20 cellular contexts compared by ENCODE assay signal in the genomic region with DNA sequence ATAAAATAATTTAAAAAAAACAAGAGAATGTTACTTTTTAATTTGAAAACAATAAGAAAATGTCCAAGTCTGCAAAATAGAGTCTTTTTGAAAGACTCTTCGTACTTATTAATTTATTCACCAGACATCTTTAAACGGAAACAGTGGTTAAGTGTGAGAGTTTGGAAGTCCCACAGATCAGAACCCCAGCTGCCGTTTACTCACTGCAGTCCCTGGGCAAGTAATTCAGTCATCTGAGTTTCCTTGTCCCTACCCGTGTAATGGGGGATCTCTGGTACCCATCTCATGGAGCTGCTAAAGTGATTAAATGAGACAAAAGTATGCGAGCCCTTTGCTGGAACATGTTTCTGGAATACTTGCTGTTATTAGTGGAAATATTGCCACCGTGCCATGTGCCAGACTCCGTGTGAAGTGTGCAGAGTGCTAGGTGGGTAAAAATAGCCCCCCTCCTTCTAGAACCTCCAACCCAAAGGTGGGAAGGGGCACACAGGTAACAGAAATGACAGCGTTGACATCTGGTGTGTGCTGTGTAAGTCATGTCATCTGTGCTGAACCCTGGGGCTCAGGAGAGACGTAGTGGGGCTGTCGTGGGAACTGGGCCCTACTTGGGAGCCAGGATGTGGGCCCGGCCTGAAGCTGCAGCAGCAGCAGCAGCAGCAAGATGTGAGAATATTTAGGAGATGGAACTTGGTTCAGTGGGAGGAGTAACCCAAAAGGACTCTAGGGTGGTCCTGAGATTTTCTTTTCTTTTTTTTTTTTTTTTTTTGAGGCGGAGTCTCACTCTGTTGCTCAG.
DNase-seq lines count a peak whose midpoint lies in the region; ATAC-seq and TF ChIP-seq lines count a peak whose summit lies in the region.
"Had no signal": no experiment of that assay in that cellular context is flagged by ENCODE, and none has a peak within 500 bp of the region (broad histone marks: within the 10 kb centered on the region; RNA-seq: fewer than 3 reads in every experiment).

No MANE protein-coding gene starts in this region.

- peaks cover 19% of the 10 kb centered on the region for H4K20me1 ChIP-seq in Loucy (ENCODE audit: insufficient read depth, low read length, poor library complexity, severe bottlenecking)

- H3K36me3 ChIP-seq in Loucy (ENCODE audit: insufficient read depth, low read length): peaks cover 8% of the 10 kb centered on the region; the same call in 1 of the 2 replicates
- H3K36me3 ChIP-seq in heart left ventricle: no peaks in the 10 kb centered on the region
- H3K36me3 ChIP-seq: colonic mucosa, Peyer's patch had no signal

- H3K27me3 ChIP-seq in Loucy (ENCODE audit: insufficient read depth, low read length, poor library complexity, severe bottlenecking) (no peaks in the 10 kb centered on the region), heart left ventricle (no peaks in the 10 kb centered on the region)
- H3K27me3 ChIP-seq: colonic mucosa, Peyer's patch had no signal

- no peaks in the 10 kb centered on the region for H3K9me2 ChIP-seq in Loucy (replicated peaks; ENCODE audit: low read depth, low read length)

- no peak overlapping the region for H3K9ac ChIP-seq in Loucy (ENCODE audit: low read depth, low read length, poor library complexity, severe bottlenecking)

- intact Hi-C loops in activated CD8-positive, alpha-beta T cell treated with anti-CD3 and anti-CD28 coated beads for 36 hours (cut with micrococcal nuclease): no loop called here
- intact Hi-C loops in heart left ventricle (cut with DNase I): loop anchor here in 1 of 10 donors (10.0 kb wide), 1 partner anchor 67 kb away; no protein-coding TSS in a partner anchor

- H3K36me3 Mint-ChIP-seq in activated CD8-positive, alpha-beta T cell treated with anti-CD3 and anti-CD28 coated beads for 36 hours (ENCODE audit: low read depth): peaks cover 4% of the 10 kb centered on the region
- H3K36me3 Mint-ChIP-seq in activated CD8-positive, alpha-beta T cell treated with anti-CD3 and anti-CD28 coated beads, Interleukin-2, amount 10 ng/mL, durations not matched to agents 7 days and 5 days (ENCODE audit: low read depth): no peaks in the 10 kb centered on the region
- peaks cover 2% of the 10 kb centered on the region for H3K36me3 Mint-ChIP-seq in stimulated activated effector memory CD8-positive, alpha-beta T cell treated with anti-CD3 and anti-CD28 coated beads, Interleukin-12 subunit alpha, Interleukin-12 subunit beta, amount 100 ng/mL, for 72 hours
- H3K36me3 Mint-ChIP-seq: naive B cell had no signal

- H3K27me3 Mint-ChIP-seq in activated CD8-positive, alpha-beta T cell treated with anti-CD3 and anti-CD28 coated beads for 36 hours: no peaks in the 10 kb centered on the region
- no peaks in the 10 kb centered on the region for H3K27me3 Mint-ChIP-seq in activated CD8-positive, alpha-beta T cell treated with anti-CD3 and anti-CD28 coated beads, Interleukin-2, amount 10 ng/mL, durations not matched to agents 7 days and 5 days (ENCODE audit: low read depth)
- H3K27me3 Mint-ChIP-seq: CD4-positive, alpha-beta T cell; naive B cell; stimulated activated naive B cell treated with anti-CD40 and anti-IgM and Interleukin-4, amounts not matched to agents 10 μg/mL and 1 μg/mL and 100 μg/mL, for 72 hours had no signal

- H3K4me2 ChIP-seq in Loucy (ENCODE audit: low read depth, low read length, poor library complexity, severe bottlenecking): peak overlapping the region; percentile 46
- H3K4me2 ChIP-seq: A549 had no signal

- peaks cover 94% of the 10 kb centered on the region for H3K79me2 ChIP-seq in Loucy (ENCODE audit: insufficient read depth, low read length)

- no peak for TF ChIP-seq POLR2A in heart left ventricle (IDR thresholded peaks at IDR 0.05)

- POLR2A ChIA-PET in activated CD8-positive, alpha-beta T cell treated with anti-CD3 and anti-CD28 coated beads for 36 hours (lab: Charles Lee): no interaction called here
- POLR2A ChIA-PET in activated CD8-positive, alpha-beta T cell treated with anti-CD3 and anti-CD28 coated beads, Interleukin-2, amount 10 ng/mL, durations not matched to agents 7 days and 5 days (lab: Charles Lee): no interaction called here

- no peak for TF ChIP-seq CTCF in activated CD8-positive, alpha-beta T cell treated with anti-CD3 and anti-CD28 coated beads for 36 hours (IDR thresholded peaks at IDR 0.05)
- no peak for TF ChIP-seq CTCF in Loucy (conservative IDR thresholded peaks at IDR 0.05; ENCODE audit: low read length)
- TF ChIP-seq CTCF in heart left ventricle (IDR thresholded peaks at IDR 0.05): no peak

- no peak overlapping the region for H2AFZ ChIP-seq in Loucy (ENCODE audit: low read length)

- H3F3A ChIP-seq in Loucy (ENCODE audit: low read depth): no peaks in the 10 kb centered on the region

- H3K4me1 ChIP-seq in Loucy (ENCODE audit: insufficient read depth, low read length, poor library complexity, severe bottlenecking) (peaks cover 6% of the 10 kb centered on the region), heart left ventricle (peaks cover 0 to 66% (median 34%) of the 10 kb centered on the region in 12 donors)
- H3K4me1 ChIP-seq: colonic mucosa had no signal

- H3K4me3 ChIP-seq in Loucy (ENCODE audit: low read length, poor library complexity, severe bottlenecking): no peak overlapping the region
- no peak overlapping the region for H3K4me3 ChIP-seq in heart left ventricle
- H3K4me3 ChIP-seq: A549, colonic mucosa, Peyer's patch had no signal

- DNase-seq in activated CD8-positive, alpha-beta T cell treated with anti-CD3 and anti-CD28 coated beads for 36 hours: no peak
- DNase-seq in activated CD8-positive, alpha-beta T cell treated with anti-CD3 and anti-CD28 coated beads, Interleukin-2, amount 10 ng/mL, durations not matched to agents 7 days and 5 days: no peak
- DNase-seq in heart left ventricle (no peak), T-helper 1 cell (no peak), superior temporal gyrus (ENCODE audit: extremely low spot score) (no peak), NCI-H2107 (lab: John Stamatoyannopoulos, UW) (no peak)
- no peak for DNase-seq in stimulated activated effector memory CD8-positive, alpha-beta T cell treated with anti-CD3 and anti-CD28 coated beads, Interleukin-12 subunit alpha, Interleukin-12 subunit beta, amount 100 ng/mL, for 72 hours (ENCODE audit: low spot score in 2 of 2)
- DNase-seq: activated effector memory CD4-positive, alpha-beta T cell treated with Interleukin-2 at 50 U/mL for 16 hours; CD4-positive, alpha-beta T cell; foreskin melanocyte; naive B cell; NCI-H2081; NCI-H774; Peyer's patch; stimulated activated naive B cell treated with anti-CD40 and anti-IgM and Interleukin-4, amounts not matched to agents 10 μg/mL and 1 μg/mL and 100 μg/mL, for 72 hours; SW 1271 had no signal

- H3K4me1 Mint-ChIP-seq in activated CD8-positive, alpha-beta T cell treated with anti-CD3 and anti-CD28 coated beads for 36 hours (ENCODE audit: low read depth): peaks cover 30% of the 10 kb centered on the region
- H3K4me1 Mint-ChIP-seq in activated CD8-positive, alpha-beta T cell treated with anti-CD3 and anti-CD28 coated beads, Interleukin-2, amount 10 ng/mL, durations not matched to agents 7 days and 5 days (ENCODE audit: low read depth): peaks cover 9% of the 10 kb centered on the region
- peaks cover 38% of the 10 kb centered on the region for H3K4me1 Mint-ChIP-seq in stimulated activated effector memory CD8-positive, alpha-beta T cell treated with anti-CD3 and anti-CD28 coated beads, Interleukin-12 subunit alpha, Interleukin-12 subunit beta, amount 100 ng/mL, for 72 hours

- H3K9me3 ChIP-seq in Loucy (ENCODE audit: insufficient read depth, low read depth, low read length): no peaks in the 10 kb centered on the region
- H3K9me3 ChIP-seq in heart left ventricle: no peaks in the 10 kb centered on the region
- H3K9me3 ChIP-seq: A549, colonic mucosa, Peyer's patch had no signal

- CTCF ChIA-PET in activated CD8-positive, alpha-beta T cell treated with anti-CD3 and anti-CD28 coated beads for 36 hours (lab: Charles Lee): no interaction called here
- CTCF ChIA-PET in activated CD8-positive, alpha-beta T cell treated with anti-CD3 and anti-CD28 coated beads, Interleukin-2, amount 10 ng/mL, durations not matched to agents 7 days and 5 days (lab: Charles Lee): no interaction called here

- H3K4me3 Mint-ChIP-seq in activated CD8-positive, alpha-beta T cell treated with anti-CD3 and anti-CD28 coated beads for 36 hours: no peak overlapping the region
- H3K4me3 Mint-ChIP-seq in activated CD8-positive, alpha-beta T cell treated with anti-CD3 and anti-CD28 coated beads, Interleukin-2, amount 10 ng/mL, durations not matched to agents 7 days and 5 days: no peak overlapping the region
- H3K4me3 Mint-ChIP-seq in stimulated activated effector memory CD8-positive, alpha-beta T cell treated with anti-CD3 and anti-CD28 coated beads, Interleukin-12 subunit alpha, Interleukin-12 subunit beta, amount 100 ng/mL, for 72 hours: no peak overlapping the region
- H3K4me3 Mint-ChIP-seq: CD4-positive, alpha-beta T cell; stimulated activated naive B cell treated with anti-CD40 and anti-IgM and Interleukin-4, amounts not matched to agents 10 μg/mL and 1 μg/mL and 100 μg/mL, for 72 hours had no signal

- H3K27ac ChIP-seq in heart left ventricle: peak overlapping the region in 9 of 12 donors; percentile 25 to 96 (median 85)
- H3K27ac ChIP-seq: colonic mucosa, Peyer's patch, VCaP had no signal

- H3K27ac Mint-ChIP-seq in activated CD8-positive, alpha-beta T cell treated with anti-CD3 and anti-CD28 coated beads for 36 hours: no peak overlapping the region
- H3K27ac Mint-ChIP-seq in activated CD8-positive, alpha-beta T cell treated with anti-CD3 and anti-CD28 coated beads, Interleukin-2, amount 10 ng/mL, durations not matched to agents 7 days and 5 days: no peak overlapping the region
- no peak overlapping the region for H3K27ac Mint-ChIP-seq in stimulated activated effector memory CD8-positive, alpha-beta T cell treated with anti-CD3 and anti-CD28 coated beads, Interleukin-12 subunit alpha, Interleukin-12 subunit beta, amount 100 ng/mL, for 72 hours
- H3K27ac Mint-ChIP-seq: CD4-positive, alpha-beta T cell; stimulated activated naive B cell treated with anti-CD40 and anti-IgM and Interleukin-4, amounts not matched to agents 10 μg/mL and 1 μg/mL and 100 μg/mL, for 72 hours had no signal

- ATAC-seq in activated CD8-positive, alpha-beta T cell treated with anti-CD3 and anti-CD28 coated beads for 36 hours: peak; percentile 51
- no peak for ATAC-seq in activated CD8-positive, alpha-beta T cell treated with anti-CD3 and anti-CD28 coated beads, Interleukin-2, amount 10 ng/mL, durations not matched to agents 7 days and 5 days
- ATAC-seq in heart left ventricle: peak in 1 of 4 donors; percentile 3
- ATAC-seq in stimulated activated effector memory CD8-positive, alpha-beta T cell treated with anti-CD3 and anti-CD28 coated beads, Interleukin-12 subunit alpha, Interleukin-12 subunit beta, amount 100 ng/mL, for 72 hours: peak; percentile 44

- 58 to 73% (median 63%) methylated on average over 12 of the region's 12 CpGs for WGBS in heart left ventricle, 4 donors

- H3K9me3 Mint-ChIP-seq in activated CD8-positive, alpha-beta T cell treated with anti-CD3 and anti-CD28 coated beads for 36 hours: no peaks in the 10 kb centered on the region
- H3K9me3 Mint-ChIP-seq in activated CD8-positive, alpha-beta T cell treated with anti-CD3 and anti-CD28 coated beads, Interleukin-2, amount 10 ng/mL, durations not matched to agents 7 days and 5 days (ENCODE audit: insufficient read depth): no peaks in the 10 kb centered on the region
- no peaks in the 10 kb centered on the region for H3K9me3 Mint-ChIP-seq in stimulated activated effector memory CD8-positive, alpha-beta T cell treated with anti-CD3 and anti-CD28 coated beads, Interleukin-12 subunit alpha, Interleukin-12 subunit beta, amount 100 ng/mL, for 72 hours
- H3K9me3 Mint-ChIP-seq: CD4-positive, alpha-beta T cell; naive B cell; stimulated activated naive B cell treated with anti-CD40 and anti-IgM and Interleukin-4, amounts not matched to agents 10 μg/mL and 1 μg/mL and 100 μg/mL, for 72 hours had no signal
